1 cellular context compared by ENCODE assay signal in the genomic region with DNA sequence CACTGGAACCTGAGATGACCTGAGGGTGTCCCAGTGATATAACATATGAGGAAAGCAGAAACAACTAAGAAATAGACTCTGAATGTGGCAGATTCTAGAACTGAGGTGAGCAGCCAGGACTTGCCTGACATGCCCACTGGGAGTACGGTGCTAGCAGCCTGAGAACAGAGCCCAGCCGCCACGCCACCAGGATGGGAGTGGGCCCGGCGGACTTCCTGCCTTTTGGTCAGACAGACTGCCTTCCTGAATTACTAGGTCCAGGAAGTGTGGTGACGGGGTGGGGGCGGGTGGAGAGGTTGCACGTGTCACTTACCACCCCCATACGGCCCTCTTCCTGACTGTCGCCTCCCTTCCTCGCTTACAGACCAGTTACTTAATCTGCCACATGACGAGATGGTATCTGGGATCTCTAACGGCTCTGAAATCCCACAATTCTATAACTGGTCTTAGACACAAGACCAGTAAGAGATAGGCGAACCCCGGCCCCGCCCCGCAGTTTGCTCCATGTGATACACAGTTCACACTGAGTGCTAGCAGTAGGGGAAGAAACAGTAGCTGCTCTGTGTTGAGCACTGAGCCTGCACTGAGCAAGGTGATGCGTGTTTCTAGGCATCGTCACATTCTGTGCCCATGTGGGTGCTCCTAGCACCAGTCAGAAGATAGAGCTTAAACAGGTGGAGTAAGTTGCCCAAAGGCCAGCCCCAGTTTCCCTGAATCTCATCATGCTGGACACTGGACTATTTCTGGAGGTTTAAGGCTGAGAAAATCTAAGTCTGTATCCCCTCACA.
A peak's percentile ranks its signal among the peaks of the same experiment; 100 is the strongest.
TF ChIP-seq lines count a peak whose summit lies in the region.

No MANE protein-coding gene starts in this region.

TF ChIP-seq in HepG2, 621 proteins besides CTCF, POLR2A, EP300 and RAD21 (continued from another document and continues in another):
- TF ChIP-seq, protein P1, sequence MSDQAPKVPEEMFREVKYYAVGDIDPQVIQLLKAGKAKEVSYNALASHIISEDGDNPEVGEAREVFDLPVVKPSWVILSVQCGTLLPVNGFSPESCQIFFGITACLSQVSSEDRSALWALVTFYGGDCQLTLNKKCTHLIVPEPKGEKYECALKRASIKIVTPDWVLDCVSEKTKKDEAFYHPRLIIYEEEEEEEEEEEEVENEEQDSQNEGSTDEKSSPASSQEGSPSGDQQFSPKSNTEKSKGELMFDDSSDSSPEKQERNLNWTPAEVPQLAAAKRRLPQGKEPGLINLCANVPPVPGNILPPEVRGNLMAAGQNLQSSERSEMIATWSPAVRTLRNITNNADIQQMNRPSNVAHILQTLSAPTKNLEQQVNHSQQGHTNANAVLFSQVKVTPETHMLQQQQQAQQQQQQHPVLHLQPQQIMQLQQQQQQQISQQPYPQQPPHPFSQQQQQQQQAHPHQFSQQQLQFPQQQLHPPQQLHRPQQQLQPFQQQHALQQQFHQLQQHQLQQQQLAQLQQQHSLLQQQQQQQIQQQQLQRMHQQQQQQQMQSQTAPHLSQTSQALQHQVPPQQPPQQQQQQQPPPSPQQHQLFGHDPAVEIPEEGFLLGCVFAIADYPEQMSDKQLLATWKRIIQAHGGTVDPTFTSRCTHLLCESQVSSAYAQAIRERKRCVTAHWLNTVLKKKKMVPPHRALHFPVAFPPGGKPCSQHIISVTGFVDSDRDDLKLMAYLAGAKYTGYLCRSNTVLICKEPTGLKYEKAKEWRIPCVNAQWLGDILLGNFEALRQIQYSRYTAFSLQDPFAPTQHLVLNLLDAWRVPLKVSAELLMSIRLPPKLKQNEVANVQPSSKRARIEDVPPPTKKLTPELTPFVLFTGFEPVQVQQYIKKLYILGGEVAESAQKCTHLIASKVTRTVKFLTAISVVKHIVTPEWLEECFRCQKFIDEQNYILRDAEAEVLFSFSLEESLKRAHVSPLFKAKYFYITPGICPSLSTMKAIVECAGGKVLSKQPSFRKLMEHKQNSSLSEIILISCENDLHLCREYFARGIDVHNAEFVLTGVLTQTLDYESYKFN (CRISPR knock-in tag; conservative IDR thresholded peaks at IDR 0.05), result no peak
- TF ChIP-seq MED1 (CRISPR knock-in tag; IDR thresholded peaks at IDR 0.05) (no peak), XRCC5 (optimal IDR thresholded peaks at IDR 0.05; ENCODE audit: low read length) (no peak), TBX2 (CRISPR knock-in tag; IDR thresholded peaks at IDR 0.05; ENCODE audit: borderline replicate concordance) (peak; percentile 59; the same call in 1 of the 2 replicates), KAT8 (CRISPR knock-in tag; IDR thresholded peaks at IDR 0.05) (peak; percentile 35; the same call in 1 of the 2 replicates), SOX6 (IDR thresholded peaks at IDR 0.05) (no peak), SOX6 (CRISPR knock-in tag; IDR thresholded peaks at IDR 0.05) (no peak), ZNF430 (CRISPR knock-in tag; IDR thresholded peaks at IDR 0.05) (no peak), RFXAP (CRISPR knock-in tag; IDR thresholded peaks at IDR 0.05; ENCODE audit: borderline replicate concordance) (no peak), GATAD2A (CRISPR knock-in tag; IDR thresholded peaks at IDR 0.05) (no peak), BCL6 (CRISPR knock-in tag; IDR thresholded peaks at IDR 0.05) (0 out of 2 replicates have a peak, but pooled peaks have one; percentile 11), DNMT3B (CRISPR knock-in tag; conservative IDR thresholded peaks at IDR 0.05) (no peak), ZNF530 (CRISPR knock-in tag; IDR thresholded peaks at IDR 0.05; ENCODE audit: low read depth) (no peak), HOXA7 (CRISPR knock-in tag; IDR thresholded peaks at IDR 0.05) (no peak), ZNF274 (CRISPR knock-in tag; IDR thresholded peaks at IDR 0.05) (no peak), ZNF773 (CRISPR knock-in tag; IDR thresholded peaks at IDR 0.05; ENCODE audit: borderline replicate concordance) (no peak), SSRP1 (CRISPR knock-in tag; IDR thresholded peaks at IDR 0.05) (no peak), ZFY (CRISPR knock-in tag; IDR thresholded peaks at IDR 0.05) (no peak), MIXL1 (CRISPR knock-in tag; IDR thresholded peaks at IDR 0.05) (no peak), CREM (IDR thresholded peaks at IDR 0.05) (no peak), CREM (CRISPR knock-in tag; IDR thresholded peaks at IDR 0.05) (no peak), ZNF569 (CRISPR knock-in tag; IDR thresholded peaks at IDR 0.05; ENCODE audit: borderline replicate concordance) (no peak), SETDB1 (CRISPR knock-in tag; IDR thresholded peaks at IDR 0.05; ENCODE audit: borderline replicate concordance) (no peak), RBFOX2 (IDR thresholded peaks at IDR 0.05; ENCODE audit: low read depth, low read length) (no peak), KDM3A (CRISPR knock-in tag; IDR thresholded peaks at IDR 0.05; ENCODE audit: low read depth) (no peak), YY1 (IDR thresholded peaks at IDR 0.05; ENCODE audit: insufficient read depth, insufficient replicate concordance, low read depth, low read length) (no peak), SRSF9 (IDR thresholded peaks at IDR 0.05; ENCODE audit: borderline replicate concordance, insufficient read depth, low read depth, low read length, poor library complexity, severe bottlenecking) (no peak), MYC (CRISPR knock-in tag; IDR thresholded peaks at IDR 0.05; ENCODE audit: borderline replicate concordance) (peak; percentile 52; the same call in 1 of the 2 replicates), TOPORS (CRISPR knock-in tag; IDR thresholded peaks at IDR 0.05) (no peak), ZNF615 (CRISPR knock-in tag; IDR thresholded peaks at IDR 0.05; ENCODE audit: borderline replicate concordance) (no peak), JUN (CRISPR knock-in tag; IDR thresholded peaks at IDR 0.05) (no peak), MEIS1 (CRISPR knock-in tag; IDR thresholded peaks at IDR 0.05; ENCODE audit: borderline replicate concordance) (no peak), TARDBP (CRISPR knock-in tag; IDR thresholded peaks at IDR 0.05) (no peak), TEAD2 (CRISPR knock-in tag; IDR thresholded peaks at IDR 0.05) (no peak), DR1 (CRISPR knock-in tag; IDR thresholded peaks at IDR 0.05) (no peak), ZNF839 (CRISPR knock-in tag; IDR thresholded peaks at IDR 0.05; ENCODE audit: borderline replicate concordance) (no peak), SPEN (CRISPR knock-in tag; IDR thresholded peaks at IDR 0.05; ENCODE audit: low read depth) (0 out of 2 replicates have a peak, but pooled peaks have one; percentile 40), MIER2 (CRISPR knock-in tag; IDR thresholded peaks at IDR 0.05) (no peak), ZNF747 (CRISPR knock-in tag; IDR thresholded peaks at IDR 0.05; ENCODE audit: borderline replicate concordance) (no peak)
- TF ChIP-seq, protein P2, sequence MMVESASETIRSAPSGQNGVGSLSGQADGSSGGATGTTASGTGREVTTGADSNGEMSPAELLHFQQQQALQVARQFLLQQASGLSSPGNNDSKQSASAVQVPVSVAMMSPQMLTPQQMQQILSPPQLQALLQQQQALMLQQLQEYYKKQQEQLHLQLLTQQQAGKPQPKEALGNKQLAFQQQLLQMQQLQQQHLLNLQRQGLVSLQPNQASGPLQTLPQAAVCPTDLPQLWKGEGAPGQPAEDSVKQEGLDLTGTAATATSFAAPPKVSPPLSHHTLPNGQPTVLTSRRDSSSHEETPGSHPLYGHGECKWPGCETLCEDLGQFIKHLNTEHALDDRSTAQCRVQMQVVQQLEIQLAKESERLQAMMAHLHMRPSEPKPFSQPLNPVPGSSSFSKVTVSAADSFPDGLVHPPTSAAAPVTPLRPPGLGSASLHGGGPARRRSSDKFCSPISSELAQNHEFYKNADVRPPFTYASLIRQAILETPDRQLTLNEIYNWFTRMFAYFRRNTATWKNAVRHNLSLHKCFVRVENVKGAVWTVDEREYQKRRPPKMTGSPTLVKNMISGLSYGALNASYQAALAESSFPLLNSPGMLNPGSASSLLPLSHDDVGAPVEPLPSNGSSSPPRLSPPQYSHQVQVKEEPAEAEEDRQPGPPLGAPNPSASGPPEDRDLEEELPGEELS (CRISPR knock-in tag; IDR thresholded peaks at IDR 0.05), result 0 out of 2 replicates have a peak, but pooled peaks have one; percentile 30
- TF ChIP-seq, protein P3, sequence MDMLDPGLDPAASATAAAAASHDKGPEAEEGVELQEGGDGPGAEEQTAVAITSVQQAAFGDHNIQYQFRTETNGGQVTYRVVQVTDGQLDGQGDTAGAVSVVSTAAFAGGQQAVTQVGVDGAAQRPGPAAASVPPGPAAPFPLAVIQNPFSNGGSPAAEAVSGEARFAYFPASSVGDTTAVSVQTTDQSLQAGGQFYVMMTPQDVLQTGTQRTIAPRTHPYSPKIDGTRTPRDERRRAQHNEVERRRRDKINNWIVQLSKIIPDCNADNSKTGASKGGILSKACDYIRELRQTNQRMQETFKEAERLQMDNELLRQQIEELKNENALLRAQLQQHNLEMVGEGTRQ (IDR thresholded peaks at IDR 0.05; ENCODE audit: low read depth, low read length), result no peak
- TF ChIP-seq, protein P3 (CRISPR knock-in tag; IDR thresholded peaks at IDR 0.05; ENCODE audit: borderline replicate concordance), result no peak
- TF ChIP-seq, protein P4, sequence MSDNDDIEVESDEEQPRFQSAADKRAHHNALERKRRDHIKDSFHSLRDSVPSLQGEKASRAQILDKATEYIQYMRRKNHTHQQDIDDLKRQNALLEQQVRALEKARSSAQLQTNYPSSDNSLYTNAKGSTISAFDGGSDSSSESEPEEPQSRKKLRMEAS (IDR thresholded peaks at IDR 0.05), result peak; percentile 62
- TF ChIP-seq, protein P5, sequence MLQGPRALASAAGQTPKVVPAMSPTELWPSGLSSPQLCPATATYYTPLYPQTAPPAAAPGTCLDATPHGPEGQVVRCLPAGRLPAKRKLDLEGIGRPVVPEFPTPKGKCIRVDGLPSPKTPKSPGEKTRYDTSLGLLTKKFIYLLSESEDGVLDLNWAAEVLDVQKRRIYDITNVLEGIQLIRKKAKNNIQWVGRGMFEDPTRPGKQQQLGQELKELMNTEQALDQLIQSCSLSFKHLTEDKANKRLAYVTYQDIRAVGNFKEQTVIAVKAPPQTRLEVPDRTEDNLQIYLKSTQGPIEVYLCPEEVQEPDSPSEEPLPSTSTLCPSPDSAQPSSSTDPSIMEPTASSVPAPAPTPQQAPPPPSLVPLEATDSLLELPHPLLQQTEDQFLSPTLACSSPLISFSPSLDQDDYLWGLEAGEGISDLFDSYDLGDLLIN (CRISPR knock-in tag; IDR thresholded peaks at IDR 0.05; ENCODE audit: borderline replicate concordance), result no peak
- TF ChIP-seq, protein P6, sequence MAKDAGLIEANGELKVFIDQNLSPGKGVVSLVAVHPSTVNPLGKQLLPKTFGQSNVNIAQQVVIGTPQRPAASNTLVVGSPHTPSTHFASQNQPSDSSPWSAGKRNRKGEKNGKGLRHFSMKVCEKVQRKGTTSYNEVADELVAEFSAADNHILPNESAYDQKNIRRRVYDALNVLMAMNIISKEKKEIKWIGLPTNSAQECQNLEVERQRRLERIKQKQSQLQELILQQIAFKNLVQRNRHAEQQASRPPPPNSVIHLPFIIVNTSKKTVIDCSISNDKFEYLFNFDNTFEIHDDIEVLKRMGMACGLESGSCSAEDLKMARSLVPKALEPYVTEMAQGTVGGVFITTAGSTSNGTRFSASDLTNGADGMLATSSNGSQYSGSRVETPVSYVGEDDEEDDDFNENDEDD (CRISPR knock-in tag; IDR thresholded peaks at IDR 0.05; ENCODE audit: borderline replicate concordance), result peak; percentile 38; the same call in 1 of the 2 replicates
- TF ChIP-seq, protein P7, sequence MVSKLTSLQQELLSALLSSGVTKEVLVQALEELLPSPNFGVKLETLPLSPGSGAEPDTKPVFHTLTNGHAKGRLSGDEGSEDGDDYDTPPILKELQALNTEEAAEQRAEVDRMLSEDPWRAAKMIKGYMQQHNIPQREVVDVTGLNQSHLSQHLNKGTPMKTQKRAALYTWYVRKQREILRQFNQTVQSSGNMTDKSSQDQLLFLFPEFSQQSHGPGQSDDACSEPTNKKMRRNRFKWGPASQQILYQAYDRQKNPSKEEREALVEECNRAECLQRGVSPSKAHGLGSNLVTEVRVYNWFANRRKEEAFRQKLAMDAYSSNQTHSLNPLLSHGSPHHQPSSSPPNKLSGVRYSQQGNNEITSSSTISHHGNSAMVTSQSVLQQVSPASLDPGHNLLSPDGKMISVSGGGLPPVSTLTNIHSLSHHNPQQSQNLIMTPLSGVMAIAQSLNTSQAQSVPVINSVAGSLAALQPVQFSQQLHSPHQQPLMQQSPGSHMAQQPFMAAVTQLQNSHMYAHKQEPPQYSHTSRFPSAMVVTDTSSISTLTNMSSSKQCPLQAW (CRISPR knock-in tag; IDR thresholded peaks at IDR 0.05), result no peak
- TF ChIP-seq, protein P8, sequence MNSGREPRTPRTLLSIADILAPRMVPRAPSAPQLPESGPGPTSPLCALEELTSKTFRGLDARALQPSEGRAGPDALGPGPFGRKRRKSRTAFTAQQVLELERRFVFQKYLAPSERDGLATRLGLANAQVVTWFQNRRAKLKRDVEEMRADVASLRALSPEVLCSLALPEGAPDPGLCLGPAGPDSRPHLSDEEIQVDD (CRISPR knock-in tag; IDR thresholded peaks at IDR 0.05; ENCODE audit: borderline replicate concordance), result no peak
- TF ChIP-seq, protein P9, sequence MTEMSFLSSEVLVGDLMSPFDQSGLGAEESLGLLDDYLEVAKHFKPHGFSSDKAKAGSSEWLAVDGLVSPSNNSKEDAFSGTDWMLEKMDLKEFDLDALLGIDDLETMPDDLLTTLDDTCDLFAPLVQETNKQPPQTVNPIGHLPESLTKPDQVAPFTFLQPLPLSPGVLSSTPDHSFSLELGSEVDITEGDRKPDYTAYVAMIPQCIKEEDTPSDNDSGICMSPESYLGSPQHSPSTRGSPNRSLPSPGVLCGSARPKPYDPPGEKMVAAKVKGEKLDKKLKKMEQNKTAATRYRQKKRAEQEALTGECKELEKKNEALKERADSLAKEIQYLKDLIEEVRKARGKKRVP (CRISPR knock-in tag; IDR thresholded peaks at IDR 0.05), result no peak
- TF ChIP-seq, protein P10, sequence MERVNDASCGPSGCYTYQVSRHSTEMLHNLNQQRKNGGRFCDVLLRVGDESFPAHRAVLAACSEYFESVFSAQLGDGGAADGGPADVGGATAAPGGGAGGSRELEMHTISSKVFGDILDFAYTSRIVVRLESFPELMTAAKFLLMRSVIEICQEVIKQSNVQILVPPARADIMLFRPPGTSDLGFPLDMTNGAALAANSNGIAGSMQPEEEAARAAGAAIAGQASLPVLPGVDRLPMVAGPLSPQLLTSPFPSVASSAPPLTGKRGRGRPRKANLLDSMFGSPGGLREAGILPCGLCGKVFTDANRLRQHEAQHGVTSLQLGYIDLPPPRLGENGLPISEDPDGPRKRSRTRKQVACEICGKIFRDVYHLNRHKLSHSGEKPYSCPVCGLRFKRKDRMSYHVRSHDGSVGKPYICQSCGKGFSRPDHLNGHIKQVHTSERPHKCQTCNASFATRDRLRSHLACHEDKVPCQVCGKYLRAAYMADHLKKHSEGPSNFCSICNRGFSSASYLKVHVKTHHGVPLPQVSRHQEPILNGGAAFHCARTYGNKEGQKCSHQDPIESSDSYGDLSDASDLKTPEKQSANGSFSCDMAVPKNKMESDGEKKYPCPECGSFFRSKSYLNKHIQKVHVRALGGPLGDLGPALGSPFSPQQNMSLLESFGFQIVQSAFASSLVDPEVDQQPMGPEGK (CRISPR knock-in tag; IDR thresholded peaks at IDR 0.05), result peak; percentile 69
